In genomic region chr19:38799104-38799503, GRCh38 we compare ENCODE assay signal across 19 cellular contexts. TPM values are rescaled to one million over a fixed set of nuclear protein-coding genes. Genes with fewer than 3 reads are reported as not detected.
"Had no signal": no experiment of that assay in that cellular context is flagged by ENCODE, and none has a peak within 500 bp of the region (broad histone marks: within the 10 kb centered on the region; RNA-seq: fewer than 3 reads in every experiment).

No MANE protein-coding gene starts in this region.

- H3K9me3 Mint-ChIP-seq: activated naive CD4-positive, alpha-beta T cell treated with anti-CD3 and anti-CD28 coated beads for 36 hours; activated naive CD8-positive, alpha-beta T cell treated with anti-CD3 and anti-CD28 coated beads, Interleukin-2, amount 50 U/mL, for 24 hours; activated T-helper 17 cell treated with anti-CD3 and anti-CD28 coated beads, Interleukin-2, amount 50 U/mL, for 72 hours; naive B cell had no signal

- H3K36me3 ChIP-seq: ascending aorta, heart left ventricle, neural progenitor cell had no signal

- DNase-seq: activated CD4-positive, alpha-beta T cell treated with anti-CD3 and anti-CD28 coated beads for 1 hour; activated CD4-positive, alpha-beta T cell treated with anti-CD3 and anti-CD28 coated beads, Interleukin-2, amount 50 U/mL, for 4 hours; activated naive CD8-positive, alpha-beta T cell treated with anti-CD3 and anti-CD28 coated beads, Interleukin-2, amount 50 U/mL, for 24 hours; heart left ventricle; naive B cell; right lobe of liver; stomach; testis; upper lobe of left lung had no signal

- H3K36me3 Mint-ChIP-seq: naive B cell, neural progenitor cell had no signal

- H3K4me3 ChIP-seq: ascending aorta, heart left ventricle, neural progenitor cell, right lobe of liver, stomach, testis, upper lobe of left lung had no signal

- H3K9ac ChIP-seq: neural progenitor cell had no signal

- H3K4me1 ChIP-seq: ascending aorta, heart left ventricle, neural progenitor cell, right lobe of liver, testis, upper lobe of left lung had no signal

- H3K9me3 ChIP-seq: ascending aorta, heart left ventricle, right lobe of liver, stomach, testis, upper lobe of left lung had no signal

- H3K27me3 ChIP-seq: ascending aorta, heart left ventricle, neural progenitor cell, right lobe of liver, stomach, testis, upper lobe of left lung had no signal

- ATAC-seq: activated naive CD8-positive, alpha-beta T cell treated with anti-CD3 and anti-CD28 coated beads, Interleukin-2, amount 50 U/mL, for 24 hours; heart left ventricle; right lobe of liver had no signal

- H3K27me3 Mint-ChIP-seq: activated naive CD8-positive, alpha-beta T cell treated with anti-CD3 and anti-CD28 coated beads, Interleukin-2, amount 50 U/mL, for 24 hours; activated T-helper 17 cell treated with anti-CD3 and anti-CD28 coated beads, Interleukin-2, amount 50 U/mL, for 72 hours; naive B cell had no signal

- H3K27ac Mint-ChIP-seq: activated naive CD8-positive, alpha-beta T cell treated with anti-CD3 and anti-CD28 coated beads, Interleukin-2, amount 50 U/mL, for 24 hours; activated T-helper 17 cell treated with anti-CD3 and anti-CD28 coated beads, Interleukin-2, amount 50 U/mL, for 72 hours; naive B cell; neural progenitor cell had no signal

- H3K27ac ChIP-seq: ascending aorta, heart left ventricle, neural progenitor cell, right lobe of liver, testis, upper lobe of left lung had no signal

- H2AFZ ChIP-seq: neural progenitor cell had no signal

- H3K4me2 ChIP-seq: neural progenitor cell had no signal

- H3K4me3 Mint-ChIP-seq: activated naive CD4-positive, alpha-beta T cell treated with anti-CD3 and anti-CD28 coated beads for 36 hours; activated naive CD8-positive, alpha-beta T cell treated with anti-CD3 and anti-CD28 coated beads, Interleukin-2, amount 50 U/mL, for 24 hours; activated T-helper 17 cell treated with anti-CD3 and anti-CD28 coated beads, Interleukin-2, amount 50 U/mL, for 72 hours; naive B cell; neural progenitor cell had no signal

RNA-seq across cellular contexts. Expression of gene LGALS7B, which starts 10.1 kb away (rescaled TPM):
- total RNA-seq: activated naive CD4-positive, alpha-beta T cell treated with anti-CD3 and anti-CD28 coated beads for 36 hours; activated T-helper 17 cell treated with anti-CD3 and anti-CD28 coated beads, Interleukin-2, amount 50 U/mL, for 72 hours; ascending aorta; frontal cortex; heart left ventricle; lung microvascular endothelial cell; mononuclear cell; osteocyte; pulmonary artery endothelial cell; right lobe of liver; stomach; T-helper 1 cell treated with Interleukin-12 subunit alpha and Interleukin-12 subunit beta and Interleukin-4 antibody, amounts not matched to agents 30 ng/mL and 1 ng/mL, for 36 hours had no signal
- polyA plus RNA-seq: heart left ventricle had no signal

RNA-seq across cellular contexts. Expression of gene LGALS4, which starts 13.6 kb away (rescaled TPM):
- total RNA-seq: activated naive CD4-positive, alpha-beta T cell treated with anti-CD3 and anti-CD28 coated beads for 36 hours; ascending aorta; lung microvascular endothelial cell; osteocyte; pulmonary artery endothelial cell had no signal

RNA-seq across cellular contexts. Expression of gene LGALS7, which starts 25.8 kb away (rescaled TPM):
- total RNA-seq: activated naive CD4-positive, alpha-beta T cell treated with anti-CD3 and anti-CD28 coated beads for 36 hours; activated T-helper 17 cell treated with anti-CD3 and anti-CD28 coated beads, Interleukin-2, amount 50 U/mL, for 72 hours; ascending aorta; frontal cortex; heart left ventricle; lung microvascular endothelial cell; mononuclear cell; osteocyte; pulmonary artery endothelial cell; right lobe of liver; T-helper 1 cell treated with Interleukin-12 subunit alpha and Interleukin-12 subunit beta and Interleukin-4 antibody, amounts not matched to agents 30 ng/mL and 1 ng/mL, for 36 hours; testis; upper lobe of left lung had no signal
